9 cellular contexts compared by ENCODE assay signal in the genomic region with DNA sequence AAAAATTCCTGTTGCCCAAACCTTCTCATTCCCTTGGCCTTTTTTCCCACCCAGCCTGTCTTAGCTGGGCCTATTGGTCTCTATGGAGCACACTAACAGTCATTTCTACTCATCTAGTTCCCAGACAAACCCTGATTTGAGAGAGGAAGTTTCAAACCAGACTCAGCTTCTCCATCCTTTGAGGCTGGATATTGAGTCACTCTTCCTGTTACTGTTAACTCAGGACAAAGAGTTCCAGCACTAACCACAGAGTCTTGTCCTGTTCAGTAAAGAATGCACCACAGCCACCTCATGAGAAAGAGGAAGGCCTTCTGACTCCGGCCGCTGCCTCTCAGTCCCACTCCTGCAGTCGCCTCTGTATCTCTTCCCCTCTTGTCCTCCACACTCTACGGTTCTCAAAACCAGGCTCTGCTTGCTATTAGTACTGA.
DNase-seq lines count a peak whose midpoint lies in the region; ATAC-seq and TF ChIP-seq lines count a peak whose summit lies in the region.
"Had no signal": no experiment of that assay in that cellular context is flagged by ENCODE, and none has a peak within 500 bp of the region (broad histone marks: within the 10 kb centered on the region; RNA-seq: fewer than 3 reads in every experiment).

No MANE protein-coding gene starts in this region.

- POLR2A ChIA-PET in Caco-2 (lab: Charles Lee): no interaction called here

- no TSS peak for BruUV-seq in Caco-2 (replicated peaks; lab: Mats Ljungman, UMichigan)

- H3K27me3 ChIP-seq in Caco-2 (replicated peaks; ENCODE audit: control insufficient read depth, insufficient read depth, low read length) (no peaks in the 10 kb centered on the region), thyroid gland (no peaks in the 10 kb centered on the region)

- H3K4me3 Mint-ChIP-seq in Caco-2 (ENCODE audit: unreplicated experiment): no peak overlapping the region
- H3K4me3 Mint-ChIP-seq: T-helper 1 cell treated with Interleukin-12 subunit alpha and Interleukin-12 subunit beta and Interleukin-4 antibody, amounts not matched to agents 30 μg/mL and 1 μg/mL, for 36 hours had no signal

- H3K4me1 Mint-ChIP-seq in Caco-2 (ENCODE audit: low read depth, unreplicated experiment): no peaks in the 10 kb centered on the region

- H3K4me1 ChIP-seq in Caco-2 (peaks cover 18% of the 10 kb centered on the region; the same call in 1 of the 2 replicates), thyroid gland (no peaks in the 10 kb centered on the region)

- H3K27ac Mint-ChIP-seq in Caco-2 (ENCODE audit: unreplicated experiment): no peak overlapping the region
- H3K27ac Mint-ChIP-seq: T-helper 1 cell treated with Interleukin-12 subunit alpha and Interleukin-12 subunit beta and Interleukin-4 antibody, amounts not matched to agents 30 μg/mL and 1 μg/mL, for 36 hours had no signal

- no peaks in the 10 kb centered on the region for H3K9me3 ChIP-seq in Caco-2
- no peaks in the 10 kb centered on the region for H3K9me3 ChIP-seq in thyroid gland

- H3K4me3 ChIP-seq in lower leg skin (ENCODE audit: low read depth, poor library complexity, severe bottlenecking) (no peak overlapping the region), Caco-2 (ENCODE audit: low read depth, low read length) (no peak overlapping the region), thyroid gland (replicated peaks in 1 of 3) (no peak overlapping the region)

- H3K27me3 Mint-ChIP-seq in Caco-2 (ENCODE audit: insufficient read depth, unreplicated experiment): no peaks in the 10 kb centered on the region

- no peaks in the 10 kb centered on the region for H3K9me3 Mint-ChIP-seq in Caco-2 (ENCODE audit: unreplicated experiment)
- H3K9me3 Mint-ChIP-seq: T-helper 1 cell treated with Interleukin-12 subunit alpha and Interleukin-12 subunit beta and Interleukin-4 antibody, amounts not matched to agents 30 μg/mL and 1 μg/mL, for 36 hours had no signal

- no peaks in the 10 kb centered on the region for H3K36me3 Mint-ChIP-seq in Caco-2 (ENCODE audit: insufficient read depth, unreplicated experiment)

- CTCF ChIA-PET in Caco-2 (lab: Charles Lee): no interaction called here

- H3K36me3 ChIP-seq in Caco-2 (ENCODE audit: control insufficient read depth, insufficient read depth, low read length): no peaks in the 10 kb centered on the region
- H3K36me3 ChIP-seq in thyroid gland: no peaks in the 10 kb centered on the region

- TF ChIP-seq POLR2A in lower leg skin (IDR thresholded peaks at IDR 0.05) (no peak), thyroid gland (IDR thresholded peaks at IDR 0.05) (no peak)

- WGBS in lower leg skin, 2 donors: 72 to 78% methylated on average over 4 of the region's 4 CpGs
- WGBS in thyroid gland, 2 donors: 77 to 80% methylated on average over 4 of the region's 4 CpGs

- intact Hi-C loops in lower leg skin (cut with DNase I; ENCODE audit: low total_unique reads) (no loop called here), Caco-2 (cut with micrococcal nuclease; ENCODE audit: unreplicated experiment) (loop anchor here (10.0 kb wide), 1 partner anchor 468 kb away; no protein-coding TSS in a partner anchor), thyroid gland (cut with DNase I) (no loop called here)

- peak; percentile 98 for DNase-seq in A172 (ENCODE audit: low spot score)
- DNase-seq in HT1080 (ENCODE audit: low read depth): peak; percentile 98
- peak; percentile 84 for DNase-seq in astrocyte of the hippocampus (ENCODE audit: low read depth, low spot score)
- peak; percentile 68 to 84 for DNase-seq in lower leg skin (ENCODE audit: low spot score in 2 of 2)
- no peak for DNase-seq in Caco-2
- no peak for DNase-seq in thyroid gland

- H3K27ac ChIP-seq in thyroid gland: peak overlapping the region in 1 of 3 donors; percentile 18

- ATAC-seq in GM18907 (IDR thresholded peaks at IDR 0.05; ENCODE audit: unreplicated experiment): no peak
- no peak for ATAC-seq in GM19467 (IDR thresholded peaks at IDR 0.05; ENCODE audit: unreplicated experiment)

- TF ChIP-seq CTCF in lower leg skin (IDR thresholded peaks at IDR 0.05): no peak
- TF ChIP-seq CTCF in Caco-2 (IDR thresholded peaks at IDR 0.05; ENCODE audit: insufficient read depth in 1 of 2, low read depth in 1 of 2, low read length in 1 of 2, severe bottlenecking in 1 of 2, unreplicated experiment in 1 of 2): no peak
- TF ChIP-seq CTCF in thyroid gland (IDR thresholded peaks at IDR 0.05): no peak

Comparison
In these comparisons a context has a peak if more than half of its experiments do, and no peak if none do; other contexts are left out.
1. DNase-seq: peak in A172 (single experiment), HT1080 (single experiment), astrocyte of the hippocampus (single experiment) and lower leg skin (2 of 2); none in Caco-2 (0 of 2) and thyroid gland (0 of 2).